ENCODE assay signal across 8 cellular contexts in the genomic region with DNA sequence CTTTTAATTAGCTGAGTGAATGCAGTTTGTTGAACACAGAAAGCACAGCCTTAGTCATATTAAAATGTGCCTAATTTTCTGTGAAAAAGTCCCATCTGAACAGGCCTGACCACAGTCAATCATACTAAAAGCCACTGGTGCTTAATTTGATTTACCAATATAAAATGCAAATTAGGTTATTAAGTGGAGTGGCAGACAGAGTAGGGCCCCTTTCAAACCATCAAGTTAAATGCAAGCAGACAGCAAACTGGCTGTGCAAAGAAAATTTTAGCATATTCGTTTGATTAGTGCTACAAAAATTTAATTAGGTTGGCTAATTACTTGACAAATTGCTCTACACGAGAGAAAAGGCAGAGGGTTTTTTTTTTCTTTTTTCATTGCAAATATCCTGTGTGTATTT.
"Had no signal": no experiment of that assay in that cellular context is flagged by ENCODE, and none has a peak within 500 bp of the region (broad histone marks: within the 10 kb centered on the region; RNA-seq: fewer than 3 reads in every experiment).

No MANE protein-coding gene starts in this region.

- H3K9me3 ChIP-seq: HAP-1 had no signal

- H3K4me1 Mint-ChIP-seq: IgD-negative memory B cell had no signal

- H3K4me3 Mint-ChIP-seq: HFFc6, IgD-negative memory B cell had no signal

- H3K9ac ChIP-seq: GM23248 had no signal

- H3K4me1 ChIP-seq: HAP-1 had no signal

- H3K36me3 ChIP-seq: HAP-1 had no signal

- H3K27ac ChIP-seq: GM23248, HL-60 had no signal

- H3K27me3 Mint-ChIP-seq: IgD-negative memory B cell had no signal

- DNase-seq: GM23248, GOT3, H7, HFFc6, KBM-7 had no signal

- H3K27ac Mint-ChIP-seq: HFFc6, IgD-negative memory B cell had no signal

- H3K36me3 Mint-ChIP-seq: IgD-negative memory B cell had no signal

- H2AFZ ChIP-seq: GM23248 had no signal

- H3K9me3 Mint-ChIP-seq: HFFc6 had no signal

- H3K4me3 ChIP-seq: GM23248, HAP-1 had no signal
